Comparison of ENCODE assay signal across 21 cellular contexts in the genomic region with DNA sequence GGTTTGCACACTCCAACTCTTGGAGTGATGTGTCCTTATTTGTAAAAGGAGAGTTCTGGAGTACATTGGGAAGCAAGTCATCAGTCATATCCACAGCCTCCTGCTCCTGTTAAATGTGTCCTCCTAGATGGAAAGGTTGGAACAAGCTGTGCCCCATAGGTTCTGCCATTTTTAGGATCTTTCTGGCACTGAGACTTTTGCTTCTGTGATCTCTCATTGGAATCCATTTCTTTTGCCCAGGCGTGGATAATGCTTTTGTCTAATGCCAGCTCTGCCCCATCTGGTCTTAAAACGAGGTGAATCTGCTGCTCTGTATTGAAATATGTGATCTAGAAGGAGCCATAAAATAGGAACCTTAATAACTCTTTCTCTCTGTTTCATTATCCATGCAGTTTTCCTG.
DNase-seq lines count a peak whose midpoint lies in the region; ATAC-seq and TF ChIP-seq lines count a peak whose summit lies in the region.
"Had no signal": no experiment of that assay in that cellular context is flagged by ENCODE, and none has a peak within 500 bp of the region (broad histone marks: within the 10 kb centered on the region; RNA-seq: fewer than 3 reads in every experiment).

No MANE protein-coding gene starts in this region.

- in situ Hi-C loops in mammary epithelial cell (cut with MboI; ENCODE audit: low sequenced_read_pairs in 2 of 2): no loop called here

- H3K4me3 ChIP-seq in mammary epithelial cell (replicated peaks in 1 of 3; ENCODE audit: insufficient read depth in 1 of 3, low read depth in 2 of 3, low read length in 3 of 3): no peak overlapping the region
- H3K4me3 ChIP-seq in skeletal muscle tissue (ENCODE audit: low read length in 3 of 3): no peak overlapping the region
- H3K4me3 ChIP-seq: BLaER1 treated with 17β-estradiol and CSF1 and Interleukin-3, amounts not matched to agents 10 nM and 100 nM; SK-N-MC had no signal

- POLR2A ChIA-PET in MCF 10A (lab: Yijun Ruan, JAX): interaction anchor here (0.6 to 2.1 kb wide), 6 partner anchors 8 to 71 kb away, joined by 3 to 6 read pairs (median 4); no protein-coding TSS in a partner anchor

- no peak overlapping the region for H3K4me2 ChIP-seq in mammary epithelial cell (ENCODE audit: insufficient read depth, low read depth, low read length)
- H3K4me2 ChIP-seq: BLaER1 treated with 17β-estradiol and CSF1 and Interleukin-3, amounts not matched to agents 10 nM and 100 nM had no signal

- H3K4me3 Mint-ChIP-seq in MCF 10A (ENCODE audit: unreplicated experiment): no peak overlapping the region
- H3K4me3 Mint-ChIP-seq in immature natural killer cell: no peak overlapping the region
- no peak overlapping the region for H3K4me3 Mint-ChIP-seq in activated T-cell treated with anti-CD3 and anti-CD28 coated beads, Interleukin-2, amount 50 U/mL, for 72 hours

- H3K9me3 Mint-ChIP-seq in MCF 10A (ENCODE audit: unreplicated experiment) (no peaks in the 10 kb centered on the region), immature natural killer cell (no peaks in the 10 kb centered on the region)
- no peaks in the 10 kb centered on the region for H3K9me3 Mint-ChIP-seq in activated T-cell treated with anti-CD3 and anti-CD28 coated beads, Interleukin-2, amount 50 U/mL, for 72 hours
- H3K9me3 Mint-ChIP-seq: CD8-positive, alpha-beta memory T cell had no signal

- H3K4me1 Mint-ChIP-seq in MCF 10A (ENCODE audit: insufficient read depth, unreplicated experiment): peaks cover 68% of the 10 kb centered on the region
- peaks cover 84 to 100% of the 10 kb centered on the region in 2 donors for H3K4me1 Mint-ChIP-seq in immature natural killer cell
- H3K4me1 Mint-ChIP-seq in activated T-cell treated with anti-CD3 and anti-CD28 coated beads, Interleukin-2, amount 50 U/mL, for 72 hours (ENCODE audit: low read depth): peaks cover 19% of the 10 kb centered on the region

- no peaks in the 10 kb centered on the region for H4K20me1 ChIP-seq in mammary epithelial cell (ENCODE audit: insufficient read depth, low read length)
- H4K20me1 ChIP-seq: BLaER1 treated with 17β-estradiol and CSF1 and Interleukin-3, amounts not matched to agents 10 nM and 100 nM had no signal

- H3K9me3 ChIP-seq in mammary epithelial cell (replicated peaks; ENCODE audit: insufficient read depth, low read length) (no peaks in the 10 kb centered on the region), skeletal muscle tissue (ENCODE audit: control insufficient read depth in 3 of 3, low read length in 3 of 3) (no peaks in the 10 kb centered on the region)
- H3K9me3 ChIP-seq: BLaER1 treated with 17β-estradiol and CSF1 and Interleukin-3, amounts not matched to agents 10 nM and 100 nM had no signal

- no peak for TF ChIP-seq POLR2A in erythroblast (IDR thresholded peaks at IDR 0.05; ENCODE audit: low read length)

- DNase-seq in MCF 10A (ENCODE audit: unreplicated experiment) (no peak), mammary epithelial cell (no peak), immature natural killer cell (no peak), erythroblast (lab: John Stamatoyannopoulos, UW) (no peak)
- no peak for DNase-seq in activated T-cell treated with anti-CD3 and anti-CD28 coated beads, Interleukin-2, amount 50 U/mL, for 72 hours
- DNase-seq: 8988T; CD8-positive, alpha-beta memory T cell; DMS53; GF-D8; KG1; NCI-H146; NCI-H2029 treated with DMSO at 0.1 percent for 48 hours; NCI-H446 treated with DMSO at 0.1 percent for 48 hours; NCI-H526 treated with DMSO at 0.1 percent for 48 hours; OCI-M1; SHP77 had no signal

- H3K4me1 ChIP-seq in mammary epithelial cell (ENCODE audit: insufficient read depth, low read length) (no peaks in the 10 kb centered on the region), skeletal muscle tissue (ENCODE audit: control insufficient read depth in 3 of 3, insufficient read depth in 3 of 3, low read length in 3 of 3) (peaks cover 94 to 100% (median 97%) of the 10 kb centered on the region in 3 donors)
- H3K4me1 ChIP-seq: BLaER1 treated with 17β-estradiol and CSF1 and Interleukin-3, amounts not matched to agents 10 nM and 100 nM had no signal

- CTCF ChIA-PET in MCF 10A (lab: Yijun Ruan, JAX) (interaction anchor here (0.7 to 1.6 kb wide), 2 partner anchors 17 to 68 kb away, joined by 3 read pairs; no protein-coding TSS in a partner anchor), mammary epithelial cell (lab: Charles Lee; ENCODE audit: low non-redundant PET) (no interaction called here)

- H3K79me2 ChIP-seq in mammary epithelial cell (ENCODE audit: insufficient read depth, low read length): no peaks in the 10 kb centered on the region

- WGBS in mammary epithelial cell (ENCODE audit: low coverage, missing lambda C conversion rate): 68% methylated on average over 2 of the region's 2 CpGs

- TF ChIP-seq CTCF in MCF 10A (IDR thresholded peaks at IDR 0.05; ENCODE audit: unreplicated experiment) (no peak), mammary epithelial cell (conservative IDR thresholded peaks at IDR 0.05 in 1 of 2, IDR thresholded peaks at IDR 0.05 in 1 of 2; ENCODE audit: extremely low read depth in 1 of 2, insufficient read depth in 1 of 2, low read depth in 1 of 2, low read length in 2 of 2) (no peak)

- no TSS peak for BruUV-seq in MCF 10A (replicated peaks; lab: Mats Ljungman, UMichigan)
- BruUV-seq in mammary epithelial cell (replicated peaks; lab: Mats Ljungman, UMichigan): no TSS peak

- H3K27me3 ChIP-seq in mammary epithelial cell (ENCODE audit: insufficient read depth, low read length) (no peaks in the 10 kb centered on the region), skeletal muscle tissue (ENCODE audit: control insufficient read depth in 3 of 3, insufficient read depth in 3 of 3, low read length in 3 of 3) (no peaks in the 10 kb centered on the region)

- H3K36me3 ChIP-seq in mammary epithelial cell (ENCODE audit: insufficient read depth, low read length) (no peaks in the 10 kb centered on the region), skeletal muscle tissue (ENCODE audit: control insufficient read depth in 3 of 3, insufficient read depth in 3 of 3, low read length in 3 of 3) (peaks cover 5 to 9% (median 7%) of the 10 kb centered on the region in 3 donors)
- H3K36me3 ChIP-seq: BLaER1 treated with 17β-estradiol and CSF1 and Interleukin-3, amounts not matched to agents 10 nM and 100 nM had no signal

- dilution Hi-C loops in mammary epithelial cell (cut with HindIII; ENCODE audit: low sequenced_read_pairs): no loop called here

- H3K27ac Mint-ChIP-seq in MCF 10A (ENCODE audit: low read depth, unreplicated experiment): peak overlapping the region; percentile 62
- H3K27ac Mint-ChIP-seq in immature natural killer cell: peak overlapping the region; percentile 71 to 86 (median 79)
- no peak overlapping the region for H3K27ac Mint-ChIP-seq in activated T-cell treated with anti-CD3 and anti-CD28 coated beads, Interleukin-2, amount 50 U/mL, for 72 hours

- intact Hi-C loops in MCF 10A (cut with micrococcal nuclease): no loop called here
- intact Hi-C loops in mammary epithelial cell (cut with micrococcal nuclease): no loop called here

- H3K36me3 Mint-ChIP-seq in MCF 10A (ENCODE audit: insufficient read depth, unreplicated experiment): peaks cover 100% of the 10 kb centered on the region
- H3K36me3 Mint-ChIP-seq in immature natural killer cell: peaks cover 0 to 24% (median 4%) of the 10 kb centered on the region in 3 donors
- H3K36me3 Mint-ChIP-seq in activated T-cell treated with anti-CD3 and anti-CD28 coated beads, Interleukin-2, amount 50 U/mL, for 72 hours (ENCODE audit: insufficient read depth in 2 of 2): no peaks in the 10 kb centered on the region

- H2AFZ ChIP-seq in mammary epithelial cell (ENCODE audit: low read depth, low read length): no peak overlapping the region

- H3K9ac ChIP-seq in mammary epithelial cell (ENCODE audit: insufficient read depth, low read length): no peak overlapping the region
- no peak overlapping the region for H3K9ac ChIP-seq in skeletal muscle tissue (ENCODE audit: low read depth in 1 of 3, low read length in 3 of 3)
- H3K9ac ChIP-seq: BLaER1 treated with 17β-estradiol and CSF1 and Interleukin-3, amounts not matched to agents 10 nM and 100 nM had no signal

- H3K27ac ChIP-seq in mammary epithelial cell (ENCODE audit: insufficient read depth, low read depth, low read length) (no peak overlapping the region), angular gyrus (ENCODE audit: low read depth, low read length) (peak overlapping the region; percentile 10), skeletal muscle tissue (ENCODE audit: low read depth, low read length) (peak overlapping the region; percentile 84)
- H3K27ac ChIP-seq: BLaER1 treated with 17β-estradiol and CSF1 and Interleukin-3, amounts not matched to agents 10 nM and 100 nM; SK-N-MC had no signal

- no peaks in the 10 kb centered on the region for H3K27me3 Mint-ChIP-seq in MCF 10A (ENCODE audit: insufficient read depth, unreplicated experiment)
- H3K27me3 Mint-ChIP-seq in immature natural killer cell (ENCODE audit: low read depth in 3 of 3): peaks cover 0 to 4% (median 2%) of the 10 kb centered on the region in 3 donors
- no peaks in the 10 kb centered on the region for H3K27me3 Mint-ChIP-seq in activated T-cell treated with anti-CD3 and anti-CD28 coated beads, Interleukin-2, amount 50 U/mL, for 72 hours (ENCODE audit: low read depth)

- ATAC-seq in activated T-cell treated with anti-CD3 and anti-CD28 coated beads, Interleukin-2, amount 50 U/mL, for 72 hours (replicated peaks in 1 of 2): no peak
- no peak for ATAC-seq in GM19324 (IDR thresholded peaks at IDR 0.05; ENCODE audit: low FRiP score, unreplicated experiment)
